In the genomic region with DNA sequence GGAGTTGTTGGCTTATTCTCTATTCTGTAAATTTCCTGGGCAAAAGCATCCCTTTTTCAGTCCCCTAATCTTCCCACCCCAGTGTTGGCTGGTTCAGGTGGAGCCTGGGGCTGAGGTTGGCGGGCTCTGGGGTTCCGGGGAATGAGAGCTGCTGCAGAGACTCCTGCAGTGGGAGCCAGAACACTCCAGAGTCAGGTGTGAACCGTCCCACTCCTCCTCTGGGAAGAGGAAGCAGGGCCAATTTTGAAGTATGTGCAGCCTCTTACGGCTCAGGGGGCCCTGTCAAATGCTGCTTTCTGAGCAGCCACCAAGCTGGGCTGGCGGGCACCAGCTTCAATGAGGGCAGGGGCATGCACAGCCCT, we compare ENCODE assay signal across 14 cellular contexts. TPM values are rescaled to one million over a fixed set of nuclear protein-coding genes. Genes with fewer than 3 reads are reported as not detected.
DNase-seq lines count a peak whose midpoint lies in the region; ATAC-seq, FAIRE-seq and TF ChIP-seq lines count a peak whose summit lies in the region.
"Had no signal": no experiment of that assay in that cellular context is flagged by ENCODE, and none has a peak within 500 bp of the region (broad histone marks: within the 10 kb centered on the region; RNA-seq: fewer than 3 reads in every experiment).

No MANE protein-coding gene starts in this region.

- TF ChIP-seq EP300 in HepG2 (IDR thresholded peaks at IDR 0.05; ENCODE audit: low read depth in 2 of 2, low read length in 2 of 2) (no peak), HepG2 (CRISPR knock-in tag; IDR thresholded peaks at IDR 0.05; ENCODE audit: borderline replicate concordance) (no peak), esophagus muscularis mucosa (IDR thresholded peaks at IDR 0.05) (no peak)

- intact Hi-C loops in HepG2 (cut with micrococcal nuclease; ENCODE audit: unreplicated experiment) (no loop called here), esophagus muscularis mucosa (cut with DNase I) (no loop called here), vagina (cut with DNase I) (no loop called here)

- no peak for TF ChIP-seq CTCF in liver (IDR thresholded peaks at IDR 0.05; ENCODE audit: low read depth, low read length, missing input control)
- no peak for TF ChIP-seq CTCF in HepG2 (CRISPR knock-in tag; IDR thresholded peaks at IDR 0.05)
- no peak for TF ChIP-seq CTCF in esophagus muscularis mucosa (IDR thresholded peaks at IDR 0.05)
- TF ChIP-seq CTCF in osteoblast (IDR thresholded peaks at IDR 0.05; ENCODE audit: extremely low read depth, low read depth, low read length) = no peak
- TF ChIP-seq CTCF in vagina (IDR thresholded peaks at IDR 0.05) = no peak

- H3K79me2 ChIP-seq in HepG2 (ENCODE audit: insufficient read depth, low read length) (no peaks in the 10 kb centered on the region), osteoblast (ENCODE audit: insufficient read depth, low read length) (peaks cover 39% of the 10 kb centered on the region)

- CTCF ChIA-PET in HepG2 (lab: Yijun Ruan, JAX; ENCODE audit: low intra/inter-chr PET ratio, low total read pairs) = no interaction called here

- no peak overlapping the region for H3K9ac ChIP-seq in liver (ENCODE audit: low read depth in 1 of 2, low read length in 2 of 2)
- H3K9ac ChIP-seq in HepG2 (ENCODE audit: insufficient read depth, low read depth, low read length) = no peak overlapping the region

- FAIRE-seq in HepG2 (lab: Jason Lieb, UNC) = no peak
- FAIRE-seq: keratinocyte, TTC549 had no signal

- H3K27me3 ChIP-seq in liver (ENCODE audit: control insufficient read depth in 4 of 4, insufficient read depth in 4 of 4, low read length in 3 of 4) (no peaks in the 10 kb centered on the region), HepG2 (ENCODE audit: control insufficient read depth in 1 of 2, insufficient read depth in 2 of 2, low read length in 2 of 2) (no peaks in the 10 kb centered on the region), esophagus muscularis mucosa (no peaks in the 10 kb centered on the region), osteoblast (ENCODE audit: insufficient read depth, low read length) (no peaks in the 10 kb centered on the region), vagina (no peaks in the 10 kb centered on the region)
- H3K27me3 ChIP-seq: BE2C, uterus had no signal

- POLR2A ChIA-PET in HepG2 (lab: Yijun Ruan, JAX) = interaction anchor here (0.6 kb wide), 1 partner anchor 48 kb away, joined by 3 read pairs; no protein-coding TSS in a partner anchor

- no peak for TF ChIP-seq POLR2A in HepG2 (IDR thresholded peaks at IDR 0.05; ENCODE audit: insufficient read depth in 1 of 2, low read depth in 2 of 2, low read length in 2 of 2)
- TF ChIP-seq POLR2A in esophagus muscularis mucosa (IDR thresholded peaks at IDR 0.05; ENCODE audit: low read depth) = no peak
- no peak for TF ChIP-seq POLR2A in vagina (IDR thresholded peaks at IDR 0.05)

- in situ Hi-C loops in HepG2 (cut with HindIII; ENCODE audit: extremely low pct_ligation_motif_present, low pct_unique_long_range_greater_than_20kb) = no loop called here

- BruUV-seq in HepG2 (replicated peaks; lab: Mats Ljungman, UMichigan) = no TSS peak

- H4K20me1 ChIP-seq in HepG2 (ENCODE audit: insufficient read depth, low read length) = no peaks in the 10 kb centered on the region
- peaks cover 3% of the 10 kb centered on the region for H4K20me1 ChIP-seq in osteoblast (ENCODE audit: insufficient read depth, low read length)

- no peaks in the 10 kb centered on the region for H3K9me3 ChIP-seq in liver (ENCODE audit: control insufficient read depth in 4 of 4, low read length in 3 of 4)
- no peaks in the 10 kb centered on the region for H3K9me3 ChIP-seq in HepG2 (ENCODE audit: low read length)
- H3K9me3 ChIP-seq in esophagus muscularis mucosa = no peaks in the 10 kb centered on the region
- no peaks in the 10 kb centered on the region for H3K9me3 ChIP-seq in osteoblast (ENCODE audit: low read depth, low read length)
- H3K9me3 ChIP-seq in vagina = no peaks in the 10 kb centered on the region
- H3K9me3 ChIP-seq: BE2C, uterus had no signal

- TF ChIP-seq RAD21 in liver (IDR thresholded peaks at IDR 0.05) (no peak), HepG2 (CRISPR knock-in tag; IDR thresholded peaks at IDR 0.05) (no peak)

- H3K27ac ChIP-seq in liver (ENCODE audit: low read depth in 1 of 2, low read length in 2 of 2) (peak overlapping the region; percentile 52 to 60), HepG2 (ENCODE audit: extremely low read length, insufficient read depth, low read length) (no peak overlapping the region), esophagus muscularis mucosa (replicated peaks in 1 of 4) (peak overlapping the region; percentile 59 to 76 (median 70)), osteoblast (ENCODE audit: low read depth, low read length) (peak overlapping the region; percentile 31), vagina (peak overlapping the region; percentile 42)

- no peak overlapping the region for H3K4me2 ChIP-seq in HepG2 (ENCODE audit: low read depth, low read length)
- no peak overlapping the region for H3K4me2 ChIP-seq in osteoblast (ENCODE audit: insufficient read depth, low read length)

- DNase-seq in HepG2 (ENCODE audit: low spot score) (no peak), esophagus muscularis mucosa (ENCODE audit: extremely low spot score) (no peak), osteoblast (ENCODE audit: insufficient read length, low spot score, missing footprints) (peak; percentile 44), vagina (ENCODE audit: extremely low spot score in 2 of 2) (no peak), activated gamma-delta T cell treated with Interleukin-2 at 50 U/mL for 16 hours (no peak), NOMO-1 treated with DMSO at 0.1 percent for 48 hours (lab: John Stamatoyannopoulos, UW; ENCODE audit: unreplicated experiment) (no peak)
- no peak for DNase-seq in stimulated activated CD4-positive, alpha-beta T cell treated with anti-CD3 and anti-CD28 coated beads, Interleukin-1b, Interleukin-23, amount 100 ng/mL, for 48 hours
- DNase-seq: activated T-cell treated with anti-CD3 and anti-CD28 coated beads, Interleukin-2, amount 50 U/mL, for 4 hours; NCI-H2171 treated with DMSO at 0.1 percent for 48 hours had no signal

- WGBS in liver = 86% methylated on average over 5 of the region's 5 CpGs
- WGBS in HepG2 (ENCODE audit: low lambda C conversion rate) = 100% methylated on average over 5 of the region's 5 CpGs
- WGBS in esophagus muscularis mucosa = 71% methylated on average over 1 of the region's 5 CpGs

- H2AFZ ChIP-seq in HepG2 (ENCODE audit: low read length) = no peak overlapping the region
- peak overlapping the region; percentile 19 for H2AFZ ChIP-seq in osteoblast (ENCODE audit: low read length)

- H3K36me3 ChIP-seq in liver (ENCODE audit: control insufficient read depth in 4 of 4, insufficient read depth in 3 of 4, low read depth in 1 of 4, low read length in 3 of 4) (peaks cover 8 to 40% (median 33%) of the 10 kb centered on the region in 4 donors), HepG2 (replicated peaks in 1 of 2; ENCODE audit: control insufficient read depth in 1 of 2, insufficient read depth in 2 of 2, low read length in 2 of 2) (peaks cover 28 to 78% of the 10 kb centered on the region in 2 experiments; a peak in 4 of 5 replicates), esophagus muscularis mucosa (peaks cover 60 to 98% (median 87%) of the 10 kb centered on the region in 4 donors), osteoblast (ENCODE audit: insufficient read depth, low read length) (peaks cover 50% of the 10 kb centered on the region), vagina (peaks cover 6 to 89% of the 10 kb centered on the region in 2 donors)
- H3K36me3 ChIP-seq: BE2C, uterus had no signal

- no peak for ATAC-seq in HepG2
- ATAC-seq: activated T-cell treated with anti-CD3 and anti-CD28 coated beads, Interleukin-2, amount 50 U/mL, for 4 hours had no signal

- no peak overlapping the region for H3K4me3 ChIP-seq in liver (ENCODE audit: low read depth in 1 of 3, low read length in 3 of 3)
- H3K4me3 ChIP-seq in HepG2 (replicated peaks in 1 of 3; ENCODE audit: insufficient read depth in 1 of 3, low read depth in 2 of 3, low read length in 3 of 3) = no peak overlapping the region
- H3K4me3 ChIP-seq in esophagus muscularis mucosa = no peak overlapping the region
- H3K4me3 ChIP-seq in osteoblast (ENCODE audit: insufficient read depth, low read length) = no peak overlapping the region
- H3K4me3 ChIP-seq in vagina = no peak overlapping the region
- H3K4me3 ChIP-seq: uterus had no signal

- H3K4me1 ChIP-seq in liver (ENCODE audit: control insufficient read depth in 4 of 4, insufficient read depth in 4 of 4, low read length in 3 of 4) = peaks cover 13 to 38% (median 31%) of the 10 kb centered on the region in 4 donors
- no peaks in the 10 kb centered on the region for H3K4me1 ChIP-seq in HepG2 (ENCODE audit: insufficient read depth, low read length)
- H3K4me1 ChIP-seq in esophagus muscularis mucosa = peaks cover 52 to 60% (median 57%) of the 10 kb centered on the region in 4 donors
- H3K4me1 ChIP-seq in osteoblast (ENCODE audit: insufficient read depth, low read length) = peaks cover 16% of the 10 kb centered on the region
- H3K4me1 ChIP-seq in vagina = peaks cover 43% of the 10 kb centered on the region
- H3K4me1 ChIP-seq: BE2C had no signal

RNA-seq across cellular contexts. Expression of gene JADE2, which starts 42.9 kb away (rescaled TPM):
- total RNA-seq in liver = 10 to 100 TPM in 1 of 2 donors, 1 to 10 TPM in 1; 5.7 to 11.4 TPM
- 1 to 10 TPM; 3.9 to 5.3 TPM for polyA plus RNA-seq in liver
- total RNA-seq in HepG2 (2016; rRNA removed; fragmentation: Illumina TruSeq; extraction: Trizol) = 15.1 and 15.6 TPM in 2 replicates
- total RNA-seq in HepG2 (2016; cell fraction: cytosol; rRNA removed; fragmentation: Illumina TruSeq; extraction: Trizol; ENCODE audit: low read depth) = 3.9 and 4.4 TPM in 2 replicates
- total RNA-seq in HepG2 (2016; cell fraction: insoluble cytoplasmic fraction; rRNA removed; fragmentation: Illumina TruSeq; extraction: Trizol) = 15.7 and 16.4 TPM in 2 replicates
- 9.9 and 14.2 TPM in 2 replicates for total RNA-seq in HepG2 (2016; cell fraction: membrane; rRNA removed; fragmentation: Illumina TruSeq; extraction: Trizol)
- 10.7 and 11.7 TPM in 2 replicates for total RNA-seq in HepG2 (2016; cell fraction: nucleus; rRNA removed; fragmentation: Illumina TruSeq; extraction: Trizol)
- 7.5 and 9.1 TPM in 2 replicates for polyA plus RNA-seq in HepG2 (2011; rRNA removed)
- polyA plus RNA-seq in HepG2 (2011; cell fraction: cytosol; rRNA removed) = 6.2 and 7.4 TPM in 2 replicates
- 10.9 and 11.6 TPM in 2 replicates for polyA plus RNA-seq in HepG2 (2011; cell fraction: nucleus; rRNA removed)
- 5.4 and 7.6 TPM in 2 replicates for polyA plus RNA-seq in HepG2 (2012)
- 1.7 and 2.3 TPM in 2 replicates for polyA plus RNA-seq in HepG2 (2016; cell fraction: cytosol; fragmentation: Illumina TruSeq; extraction: Trizol; ENCODE audit: low read depth)
- 10.3 and 12.8 TPM in 2 replicates for polyA plus RNA-seq in HepG2 (2016; cell fraction: insoluble cytoplasmic fraction; fragmentation: Illumina TruSeq; extraction: Trizol; ENCODE audit: low read depth)
- polyA plus RNA-seq in HepG2 (2016; cell fraction: membrane; fragmentation: Illumina TruSeq; extraction: Trizol; ENCODE audit: low read depth) = 4.9 and 6.8 TPM in 2 replicates
- polyA plus RNA-seq in HepG2 (2016; cell fraction: nucleus; fragmentation: Illumina TruSeq; extraction: Trizol; ENCODE audit: insufficient read depth, low read depth) = 12.5 and 13.5 TPM in 2 replicates
- 17.4 and 97.1 TPM in 2 replicates for polyA minus RNA-seq in HepG2 (2011; rRNA and poly(A)+ RNA removed; ENCODE audit: low replicate concordance)
- 6.2 and 12.3 TPM in 2 replicates for polyA minus RNA-seq in HepG2 (2011; cell fraction: cytosol; rRNA and poly(A)+ RNA removed)
- 7.2 and 7.7 TPM in 2 replicates for polyA minus RNA-seq in HepG2 (2011; cell fraction: nucleus; rRNA and poly(A)+ RNA removed)
- 10 to 100 TPM; 55.5 to 95.5 (median 77.1) TPM for total RNA-seq in esophagus muscularis mucosa
- total RNA-seq in osteoblast = 22.7 and 26.8 TPM in 2 replicates
- total RNA-seq in vagina = 35.4 TPM
